In the genomic region with DNA sequence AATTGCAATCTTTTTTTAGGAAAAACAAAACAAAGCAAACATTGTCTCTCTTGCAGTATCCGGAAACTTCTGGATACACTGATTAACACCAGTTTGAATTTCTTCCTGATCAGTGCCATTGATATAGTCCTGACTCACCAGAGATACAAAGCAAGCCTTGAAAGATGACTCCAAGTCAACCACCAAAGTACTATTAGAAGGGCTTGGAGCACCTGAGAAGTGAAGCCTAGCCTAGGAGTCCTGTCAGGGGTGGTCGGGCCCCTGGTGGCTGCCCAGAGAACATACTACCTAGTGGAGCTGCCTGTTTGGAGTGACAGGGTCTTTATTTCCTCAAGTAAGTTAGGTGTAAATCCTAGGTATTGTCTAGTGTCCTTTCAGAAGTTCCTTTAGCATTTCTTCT, we compare ENCODE assay signal across 24 cellular contexts.
A peak's percentile ranks its signal among the peaks of the same experiment; 100 is the strongest.
DNase-seq lines count a peak whose midpoint lies in the region; ATAC-seq and TF ChIP-seq lines count a peak whose summit lies in the region.
"Had no signal": no experiment of that assay in that cellular context is flagged by ENCODE, and none has a peak within 500 bp of the region (broad histone marks: within the 10 kb centered on the region; RNA-seq: fewer than 3 reads in every experiment).

No MANE protein-coding gene starts in this region.

- 0 out of 2 replicates have a peak, but pooled peaks have one; percentile 3 for TF ChIP-seq CTCF in AG04450 (IDR thresholded peaks at IDR 0.05; ENCODE audit: low read depth, low read length)
- peak; percentile 25 to 28; a peak in 3 of 4 replicates for TF ChIP-seq CTCF in GM23338 (conservative IDR thresholded peaks at IDR 0.05; ENCODE audit: low read depth in 2 of 2)
- TF ChIP-seq CTCF in PC-3 (conservative IDR thresholded peaks at IDR 0.05; ENCODE audit: low read depth, low read length) = peak; percentile 34; the same call in 1 of the 2 replicates
- TF ChIP-seq CTCF in epithelial cell of esophagus (IDR thresholded peaks at IDR 0.05; ENCODE audit: insufficient read depth, low read depth, low read length, missing control alignments) = no peak
- TF ChIP-seq CTCF in Caco-2 (IDR thresholded peaks at IDR 0.05; ENCODE audit: insufficient read depth in 1 of 2, low read depth in 1 of 2, low read length in 1 of 2, severe bottlenecking in 1 of 2, unreplicated experiment in 1 of 2) = peak in 1 of 2 experiments; percentile 1

- H3K27ac Mint-ChIP-seq in GM23338 (no peak overlapping the region), Caco-2 (ENCODE audit: unreplicated experiment) (no peak overlapping the region)
- H3K27ac Mint-ChIP-seq: activated T-helper 17 cell treated with anti-CD3 and anti-CD28 coated beads, Interleukin-2, amount 50 U/mL, for 72 hours; brain; CD14-positive monocyte had no signal

- POLR2A ChIA-PET in AG04450 (lab: Yijun Ruan, JAX) (no interaction called here), PC-3 (lab: Charles Lee; ENCODE audit: unreplicated experiment) (no interaction called here), Caco-2 (lab: Charles Lee) (no interaction called here)

- H3F3A ChIP-seq in GM23338 (replicated peaks; ENCODE audit: low read depth) (no peaks in the 10 kb centered on the region), PC-3 (ENCODE audit: low read length, unreplicated experiment) (no peaks in the 10 kb centered on the region)

- H2AFZ ChIP-seq in GM23338 (no peak overlapping the region), PC-3 (ENCODE audit: low read length) (no peak overlapping the region)
- H2AFZ ChIP-seq: PC-9 had no signal

- no peaks in the 10 kb centered on the region for H3K9me3 Mint-ChIP-seq in GM23338
- no peaks in the 10 kb centered on the region for H3K9me3 Mint-ChIP-seq in Caco-2 (ENCODE audit: unreplicated experiment)
- H3K9me3 Mint-ChIP-seq: activated T-helper 17 cell treated with anti-CD3 and anti-CD28 coated beads, Interleukin-2, amount 50 U/mL, for 72 hours; CD14-positive monocyte had no signal

- H3K27ac ChIP-seq in AG04450 (ENCODE audit: low read depth, low read length) = no peak overlapping the region
- H3K27ac ChIP-seq in GM23338 (ENCODE audit: low read depth) = no peak overlapping the region
- H3K27ac ChIP-seq in PC-3 (ENCODE audit: low read length) = no peak overlapping the region
- H3K27ac ChIP-seq: colonic mucosa, heart right ventricle, PC-9, psoas muscle, SK-N-MC, stomach, transverse colon had no signal

- H3K79me2 ChIP-seq in GM23338 (replicated peaks; ENCODE audit: insufficient read depth) (no peaks in the 10 kb centered on the region), PC-3 (ENCODE audit: low read length) (no peaks in the 10 kb centered on the region)

- H3K27me3 Mint-ChIP-seq in GM23338 (ENCODE audit: insufficient read depth, low read depth, poor library complexity) = no peaks in the 10 kb centered on the region
- no peaks in the 10 kb centered on the region for H3K27me3 Mint-ChIP-seq in Caco-2 (ENCODE audit: insufficient read depth, unreplicated experiment)
- H3K27me3 Mint-ChIP-seq: activated T-helper 17 cell treated with anti-CD3 and anti-CD28 coated beads, Interleukin-2, amount 50 U/mL, for 72 hours had no signal

- intact Hi-C loops in PC-3 (cut with micrococcal nuclease) = no loop called here
- intact Hi-C loops in Caco-2 (cut with micrococcal nuclease; ENCODE audit: unreplicated experiment) = no loop called here

- ATAC-seq in GM23338 (peak; percentile 86), PC-3 (0 out of 2 replicates have a peak, but pooled peaks have one; percentile 37)
- ATAC-seq: activated T-helper 17 cell treated with anti-CD3 and anti-CD28 coated beads, Interleukin-2, amount 50 U/mL, for 72 hours; heart right ventricle; psoas muscle had no signal

- H3K36me3 ChIP-seq in GM23338 (ENCODE audit: insufficient read depth) (no peaks in the 10 kb centered on the region), PC-3 (ENCODE audit: low read depth, low read length) (no peaks in the 10 kb centered on the region), Caco-2 (ENCODE audit: control insufficient read depth, insufficient read depth, low read length) (no peaks in the 10 kb centered on the region)
- H3K36me3 ChIP-seq: colonic mucosa, heart right ventricle, stomach, transverse colon had no signal

- peaks cover 6% of the 10 kb centered on the region; the same call in 1 of the 2 replicates for H3K4me1 ChIP-seq in GM23338 (ENCODE audit: insufficient read depth)
- H3K4me1 ChIP-seq in PC-3 (ENCODE audit: insufficient read depth, low read length) = no peaks in the 10 kb centered on the region
- H3K4me1 ChIP-seq in Caco-2 = no peaks in the 10 kb centered on the region
- H3K4me1 ChIP-seq: colonic mucosa, heart right ventricle, psoas muscle, stomach, transverse colon had no signal

- no peak for DNase-seq in AG04450 (ENCODE audit: low read depth, low spot score)
- DNase-seq in GM23338 (ENCODE audit: low spot score) = peak; percentile 19
- peak; percentile 22 for DNase-seq in PC-3
- DNase-seq in epithelial cell of esophagus (ENCODE audit: low read depth) = peak; percentile 8
- no peak for DNase-seq in activated T-cell treated with anti-CD3 and anti-CD28 coated beads, Interleukin-2, amount 50 U/mL, for 48 hours
- no peak for DNase-seq in EL
- no peak for DNase-seq in Caco-2
- DNase-seq in NK-92 (lab: John Stamatoyannopoulos, UW; ENCODE audit: unreplicated experiment) = no peak
- DNase-seq: activated CD4-positive, CD25-positive, alpha-beta regulatory T cell treated with anti-CD3 and anti-CD28 coated beads, Interleukin-2, amount 50 U/mL, for 72 hours; colonic mucosa; heart right ventricle; NCI-H187 treated with DMSO at 0.1 percent for 48 hours; NCI-H2227 treated with DMSO at 0.1 percent for 48 hours; NCI-H774; psoas muscle; stimulated activated CD4-positive, alpha-beta T cell treated with anti-CD3 and anti-CD28 coated beads, Interleukin-4, amount 100 ng/mL, for 24 hours; stomach; T1000; transverse colon had no signal

- H3K9me2 ChIP-seq in GM23338 (ENCODE audit: insufficient read depth) (no peaks in the 10 kb centered on the region), PC-3 (replicated peaks; ENCODE audit: low read length) (no peaks in the 10 kb centered on the region)

- H3K4me1 Mint-ChIP-seq in GM23338 (peaks cover 10% of the 10 kb centered on the region; the same call in 2 of the 3 replicates), Caco-2 (ENCODE audit: low read depth, unreplicated experiment) (no peaks in the 10 kb centered on the region)
- H3K4me1 Mint-ChIP-seq: activated T-helper 17 cell treated with anti-CD3 and anti-CD28 coated beads, Interleukin-2, amount 50 U/mL, for 72 hours; CD14-positive monocyte had no signal

- CTCF ChIA-PET in AG04450 (lab: Charles Lee) = no interaction called here
- CTCF ChIA-PET in PC-3 (lab: Charles Lee) = no interaction called here
- CTCF ChIA-PET in Caco-2 (lab: Charles Lee) = no interaction called here

- H3K9me3 ChIP-seq in AG04450 (ENCODE audit: control insufficient read depth, insufficient read depth, low read length) (no peaks in the 10 kb centered on the region), PC-3 (ENCODE audit: low read length) (no peaks in the 10 kb centered on the region), Caco-2 (no peaks in the 10 kb centered on the region)
- H3K9me3 ChIP-seq: colonic mucosa, heart right ventricle, psoas muscle, stomach, transverse colon had no signal

- H3K36me3 Mint-ChIP-seq in GM23338 (ENCODE audit: low read depth) (no peaks in the 10 kb centered on the region), Caco-2 (ENCODE audit: insufficient read depth, unreplicated experiment) (no peaks in the 10 kb centered on the region)
- H3K36me3 Mint-ChIP-seq: brain, CD14-positive monocyte had no signal

- no peak overlapping the region for H3K4me3 ChIP-seq in AG04450 (ENCODE audit: low read depth, low read length)
- no peak overlapping the region for H3K4me3 ChIP-seq in GM23338
- no peak overlapping the region for H3K4me3 ChIP-seq in PC-3 (ENCODE audit: low read length)
- H3K4me3 ChIP-seq in epithelial cell of esophagus (ENCODE audit: low read length) = no peak overlapping the region
- H3K4me3 ChIP-seq in Caco-2 (ENCODE audit: low read depth, low read length) = no peak overlapping the region
- H3K4me3 ChIP-seq: colonic mucosa, heart right ventricle, PC-9, psoas muscle, SK-N-MC, stomach, transverse colon had no signal

- H3K4me3 Mint-ChIP-seq in GM23338 (no peak overlapping the region), Caco-2 (ENCODE audit: unreplicated experiment) (no peak overlapping the region)
- H3K4me3 Mint-ChIP-seq: activated T-helper 17 cell treated with anti-CD3 and anti-CD28 coated beads, Interleukin-2, amount 50 U/mL, for 72 hours; brain; CD14-positive monocyte had no signal

- H4K20me1 ChIP-seq in GM23338 (replicated peaks; ENCODE audit: insufficient read depth) (no peaks in the 10 kb centered on the region), PC-3 (ENCODE audit: low read length) (no peaks in the 10 kb centered on the region)

- no peak overlapping the region for H3K9ac ChIP-seq in PC-3 (ENCODE audit: low read length)

- BruUV-seq in PC-3 (replicated peaks; lab: Mats Ljungman, UMichigan) = no TSS peak
- no TSS peak for BruUV-seq in Caco-2 (replicated peaks; lab: Mats Ljungman, UMichigan)

- H3K4me2 ChIP-seq in GM23338 = no peak overlapping the region
- no peak overlapping the region for H3K4me2 ChIP-seq in PC-3 (ENCODE audit: low read length)
- H3K4me2 ChIP-seq: PC-9 had no signal

- H3K27me3 ChIP-seq in AG04450 (ENCODE audit: control insufficient read depth, insufficient read depth, low read length) (no peaks in the 10 kb centered on the region), GM23338 (ENCODE audit: insufficient read depth) (no peaks in the 10 kb centered on the region), PC-3 (ENCODE audit: low read length) (no peaks in the 10 kb centered on the region), Caco-2 (replicated peaks; ENCODE audit: control insufficient read depth, insufficient read depth, low read length) (no peaks in the 10 kb centered on the region)
- H3K27me3 ChIP-seq: colonic mucosa, stomach, transverse colon had no signal

TF ChIP-seq in GM23338, 12 proteins besides CTCF, POLR2A, EP300 and RAD21 (continues in another document):
- no peak for TF ChIP-seq CREB1 (CRISPR knock-in tag; IDR thresholded peaks at IDR 0.05; ENCODE audit: low read depth)

Comparison
In these comparisons a context has a peak if more than half of its experiments do, and no peak if none do; other contexts are left out.
1. DNase-seq: peak in GM23338 (single experiment), PC-3 (single experiment) and epithelial cell of esophagus (single experiment); none in AG04450 (single experiment), activated T-cell treated with anti-CD3 and anti-CD28 coated beads, Interleukin-2, amount 50 U/mL, for 48 hours (0 of 2), EL (single experiment), Caco-2 (0 of 2) and NK-92 (single experiment).